ENCODE assay signal across 1 cellular context in the genomic region with DNA sequence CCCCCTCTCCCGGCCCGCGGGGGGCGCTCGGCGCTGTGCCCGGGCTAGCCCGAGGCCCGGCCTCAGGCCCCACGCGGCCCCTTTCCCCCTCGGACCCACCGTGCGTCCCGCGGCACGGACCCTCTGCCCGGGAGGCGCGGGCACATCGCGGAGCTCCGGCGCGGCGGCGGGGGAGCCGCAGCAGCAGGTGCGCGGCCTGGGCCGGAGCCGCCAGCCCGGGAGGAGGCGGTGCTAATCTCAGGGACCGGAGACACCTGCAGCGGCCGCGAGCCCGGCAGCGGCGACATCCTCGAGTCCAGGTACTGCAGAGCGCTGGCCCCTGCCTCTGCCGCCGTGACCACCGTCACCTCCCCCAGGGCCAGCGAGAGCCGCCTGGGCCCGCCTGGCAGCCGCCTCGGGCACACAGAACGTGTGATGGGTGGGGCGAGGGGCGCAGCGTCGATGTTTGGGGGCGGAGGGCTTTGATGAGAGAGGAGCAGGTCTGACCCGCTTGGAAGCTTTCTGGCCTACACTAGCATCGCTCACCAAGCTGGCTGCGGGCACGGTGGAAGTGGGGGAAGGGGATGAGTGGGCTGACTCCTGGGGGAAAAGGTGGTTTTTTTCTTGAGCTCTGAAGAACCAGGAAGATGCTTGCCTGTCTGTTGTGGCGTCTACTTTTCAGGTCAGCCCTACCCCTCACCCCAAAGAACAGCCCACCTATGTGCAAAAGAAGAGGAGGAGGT.
TF ChIP-seq lines count a peak whose summit lies in the region.

No MANE protein-coding gene starts in this region.

TF ChIP-seq in HepG2, 621 proteins besides CTCF, POLR2A, EP300 and RAD21 (continued from another document):
- TF ChIP-seq ZNF383 (CRISPR knock-in tag; IDR thresholded peaks at IDR 0.05; ENCODE audit: borderline replicate concordance) (no peak), DPF2 (CRISPR knock-in tag; IDR thresholded peaks at IDR 0.05; ENCODE audit: borderline replicate concordance, low read depth) (no peak), ZNF670 (CRISPR knock-in tag; IDR thresholded peaks at IDR 0.05; ENCODE audit: borderline replicate concordance) (no peak), SOX13 (IDR thresholded peaks at IDR 0.05) (no peak), SOX13 (CRISPR knock-in tag; conservative IDR thresholded peaks at IDR 0.05 in 1 of 2, IDR thresholded peaks at IDR 0.05 in 1 of 2) (no peak)
- TF ChIP-seq, protein P1, sequence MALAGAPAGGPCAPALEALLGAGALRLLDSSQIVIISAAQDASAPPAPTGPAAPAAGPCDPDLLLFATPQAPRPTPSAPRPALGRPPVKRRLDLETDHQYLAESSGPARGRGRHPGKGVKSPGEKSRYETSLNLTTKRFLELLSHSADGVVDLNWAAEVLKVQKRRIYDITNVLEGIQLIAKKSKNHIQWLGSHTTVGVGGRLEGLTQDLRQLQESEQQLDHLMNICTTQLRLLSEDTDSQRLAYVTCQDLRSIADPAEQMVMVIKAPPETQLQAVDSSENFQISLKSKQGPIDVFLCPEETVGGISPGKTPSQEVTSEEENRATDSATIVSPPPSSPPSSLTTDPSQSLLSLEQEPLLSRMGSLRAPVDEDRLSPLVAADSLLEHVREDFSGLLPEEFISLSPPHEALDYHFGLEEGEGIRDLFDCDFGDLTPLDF (CRISPR knock-in tag; IDR thresholded peaks at IDR 0.05): no peak
TF ChIP-seq in HepG2: peak in this region for 43.
